ENCODE assay signal across 24 cellular contexts in genomic region chr1:2909797-2910196, GRCh38.
"Had no signal": no experiment of that assay in that cellular context is flagged by ENCODE, and none has a peak within 500 bp of the region (broad histone marks: within the 10 kb centered on the region; RNA-seq: fewer than 3 reads in every experiment).

No MANE protein-coding gene starts in this region.

- ATAC-seq: effector memory CD8-positive, alpha-beta T cell; esophagus mucosa; foreskin keratinocyte; gastrocnemius medialis; gastroesophageal sphincter; heart left ventricle had no signal

- H3K27me3 ChIP-seq: colonic mucosa, foreskin keratinocyte had no signal

- H3K27ac ChIP-seq: colonic mucosa, coronary artery, dorsolateral prefrontal cortex, epithelial cell of prostate, esophagus muscularis mucosa, esophagus squamous epithelium, foreskin keratinocyte, gastrocnemius medialis, gastroesophageal sphincter, heart left ventricle had no signal

- H3K27ac Mint-ChIP-seq: dendritic cell treated with granulocyte-macrophage colony-stimulating factor and Interleukin-4, amounts not matched to agents 40 ng/mL and 50 ng/mL, for 4 days; effector memory CD8-positive, alpha-beta T cell; endodermal cell had no signal

- DNase-seq: colonic mucosa; cortex of kidney; dermis blood vessel endothelial cell; dorsolateral prefrontal cortex; effector CD4-positive, alpha-beta T cell; effector CD8-positive, alpha-beta T cell; effector memory CD4-positive, alpha-beta T cell; effector memory CD8-positive, alpha-beta T cell; endodermal cell; erythroblast; esophagus squamous epithelium; foreskin fibroblast; foreskin keratinocyte; foreskin melanocyte; gastrocnemius medialis; glutamatergic neuron; head of caudate nucleus; heart left ventricle had no signal

- H3K4me3 ChIP-seq: colonic mucosa, coronary artery, dorsolateral prefrontal cortex, esophagus muscularis mucosa, esophagus squamous epithelium, gastrocnemius medialis, gastroesophageal sphincter, heart left ventricle had no signal

- H3K4me3 Mint-ChIP-seq: dendritic cell treated with granulocyte-macrophage colony-stimulating factor and Interleukin-4, amounts not matched to agents 40 ng/mL and 50 ng/mL, for 4 days; effector memory CD8-positive, alpha-beta T cell; endodermal cell had no signal

- H3K9me3 Mint-ChIP-seq: dendritic cell treated with granulocyte-macrophage colony-stimulating factor and Interleukin-4, amounts not matched to agents 40 ng/mL and 50 ng/mL, for 4 days; effector memory CD8-positive, alpha-beta T cell had no signal

- H3K4me1 Mint-ChIP-seq: endodermal cell had no signal

- H3K4me1 ChIP-seq: colonic mucosa, foreskin keratinocyte, gastrocnemius medialis, heart left ventricle had no signal

- H3K9me3 ChIP-seq: colonic mucosa, esophagus muscularis mucosa, esophagus squamous epithelium, gastrocnemius medialis, gastroesophageal sphincter, heart left ventricle had no signal

- H3K27me3 Mint-ChIP-seq: dendritic cell treated with granulocyte-macrophage colony-stimulating factor and Interleukin-4, amounts not matched to agents 40 ng/mL and 50 ng/mL, for 4 days had no signal

- H3K36me3 ChIP-seq: colonic mucosa, esophagus muscularis mucosa, esophagus squamous epithelium, gastrocnemius medialis, gastroesophageal sphincter, heart left ventricle had no signal
